In genomic region chr11:61964941-61965282, GRCh38 we compare ENCODE assay signal across 9 cellular contexts. TPM values are rescaled to one million over a fixed set of nuclear protein-coding genes. Genes with fewer than 3 reads are reported as not detected.
DNase-seq lines count a peak whose midpoint lies in the region; ATAC-seq and TF ChIP-seq lines count a peak whose summit lies in the region.
"Had no signal": no experiment of that assay in that cellular context is flagged by ENCODE, and none has a peak within 500 bp of the region (broad histone marks: within the 10 kb centered on the region; RNA-seq: fewer than 3 reads in every experiment).

No MANE protein-coding gene starts in this region.

- DNase-seq in heart right ventricle (no peak), left ventricle myocardium superior (no peak), aorta (no peak), C1 segment of cervical spinal cord (lab: John Stamatoyannopoulos, UW) (no peak)
- DNase-seq in central memory CD4-positive, alpha-beta T cell: peak; percentile 8

- intact Hi-C loops in heart right ventricle (cut with DNase I) (loop anchor here in 4 of 10 donors (5.0 to 10.0 kb wide), 4 partner anchors 62 to 810 kb away; no protein-coding TSS in a partner anchor), left ventricle myocardium superior (cut with micrococcal nuclease) (no loop called here), aorta (cut with DNase I) (loop anchor here (5.0 to 10.0 kb wide), 4 partner anchors 42 to 150 kb away; partner anchors contain the start of gene FADS1 (in 2 of the 2))

- peaks cover 0 to 50% (median 21%) of the 10 kb centered on the region in 9 donors for H3K36me3 ChIP-seq in heart right ventricle
- H3K36me3 ChIP-seq in muscle layer of colon (ENCODE audit: insufficient read depth, low read length): peaks cover 45% of the 10 kb centered on the region
- no peaks in the 10 kb centered on the region for H3K36me3 ChIP-seq in aorta (ENCODE audit: control insufficient read depth in 1 of 2, insufficient read depth in 2 of 2, low read length in 1 of 2)

- ATAC-seq in heart right ventricle (no peak), left ventricle myocardium superior (no peak), aorta (ENCODE audit: low FRiP score) (no peak), GM19463 (IDR thresholded peaks at IDR 0.05; ENCODE audit: unreplicated experiment) (no peak), GM18519 (IDR thresholded peaks at IDR 0.05; ENCODE audit: low FRiP score, unreplicated experiment) (no peak)

- WGBS in heart right ventricle, 2 donors: 57 to 63% methylated on average over 2 of the region's 2 CpGs
- 47 to 49% methylated on average over 2 of the region's 2 CpGs for whole genome bisulfite sequencing in aorta, 2 donors

- H3K27me3 ChIP-seq in heart right ventricle: no peaks in the 10 kb centered on the region
- H3K27me3 ChIP-seq in muscle layer of colon (ENCODE audit: control insufficient read depth in 1 of 2, insufficient read depth in 2 of 2, low read length in 2 of 2): no peaks in the 10 kb centered on the region
- no peaks in the 10 kb centered on the region for H3K27me3 ChIP-seq in aorta (ENCODE audit: control insufficient read depth in 1 of 2, insufficient read depth in 2 of 2, low read length in 1 of 2)

- H3K4me3 ChIP-seq in heart right ventricle: peak overlapping the region in 9 of 10 donors; percentile 74 to 97 (median 91)
- peak overlapping the region in 1 of 2 donors; percentile 100 for H3K4me3 ChIP-seq in muscle layer of colon (ENCODE audit: low read depth in 1 of 2, low read length in 2 of 2)
- peak overlapping the region; percentile 87 to 96 for H3K4me3 ChIP-seq in aorta (ENCODE audit: low read length in 2 of 2)

- H3K27ac ChIP-seq in heart right ventricle (peak overlapping the region in 8 of 10 donors; percentile 9 to 100 (median 98)), muscle layer of colon (ENCODE audit: low read depth, low read length) (peak overlapping the region; percentile 24), aorta (ENCODE audit: low read depth in 1 of 2, low read length in 2 of 2) (no peak overlapping the region)

- TF ChIP-seq CTCF in heart right ventricle (IDR thresholded peaks at IDR 0.05): no peak

- H3K4me1 ChIP-seq in heart right ventricle (peaks cover 17 to 82% (median 71%) of the 10 kb centered on the region in 9 donors), muscle layer of colon (ENCODE audit: insufficient read depth, low read length) (peaks cover 59% of the 10 kb centered on the region), aorta (ENCODE audit: control insufficient read depth in 1 of 2, insufficient read depth in 2 of 2, low read length in 2 of 2) (no peaks in the 10 kb centered on the region)

- H3K9me3 ChIP-seq in heart right ventricle: no peaks in the 10 kb centered on the region
- no peaks in the 10 kb centered on the region for H3K9me3 ChIP-seq in muscle layer of colon (ENCODE audit: low read length)
- no peaks in the 10 kb centered on the region for H3K9me3 ChIP-seq in aorta (ENCODE audit: control insufficient read depth, low read length)

- peak overlapping the region; percentile 99 for H3K9ac ChIP-seq in muscle layer of colon (ENCODE audit: low read length)

RNA-seq across cellular contexts. Expression of gene FTH1, which starts 2.5 kb away (rescaled TPM):
- 1,000 to 10,000 TPM; 2,008 to 4,360 (median 2,962) TPM for total RNA-seq in heart right ventricle
- 1,000 to 10,000 TPM; 1,346 to 5,199 TPM for polyA plus RNA-seq in heart right ventricle
- total RNA-seq in left ventricle myocardium superior: 2,305 TPM
- 1,000 to 10,000 TPM; 2,602 to 2,677 TPM for total RNA-seq in aorta
- polyA plus RNA-seq in aorta: 1,000 to 10,000 TPM; 5,184 to 9,506 TPM

RNA-seq across cellular contexts. Expression of gene BEST1, which starts 14.8 kb away (rescaled TPM):
- total RNA-seq in heart right ventricle (1 to 10 TPM in 5 of 10 donors, under 1 TPM in 5; 0.39 to 1.8 (median 1.2) TPM), left ventricle myocardium superior (1.1 TPM), aorta (1 to 10 TPM; 3.9 to 8.0 TPM)
- polyA plus RNA-seq in heart right ventricle (1 to 10 TPM; 3.3 to 4.9 TPM), aorta (1 to 10 TPM; 3.5 to 4.1 TPM)
- total RNA-seq: activated CD8-positive, alpha-beta memory T cell treated with anti-CD3 and anti-CD28 coated beads for 36 hours had no signal

RNA-seq across cellular contexts. Expression of gene RAB3IL1, which starts 47.5 kb away (rescaled TPM):
- total RNA-seq in heart right ventricle (10 to 100 TPM in 3 of 10 donors, 1 to 10 TPM in 7; 3.7 to 11.1 (median 6.6) TPM), left ventricle myocardium superior (11.1 TPM), aorta (10 to 100 TPM; 23.8 to 45.2 TPM)
- polyA plus RNA-seq in heart right ventricle (1 to 10 TPM; 8.2 to 9.7 TPM), aorta (10 to 100 TPM in 1 of 2 donors, 1 to 10 TPM in 1; 6.4 to 11.4 TPM)
- total RNA-seq: activated CD8-positive, alpha-beta memory T cell treated with anti-CD3 and anti-CD28 coated beads for 36 hours had no signal

Comparison
In these comparisons a context has a peak if more than half of its experiments do, and no peak if none do; other contexts are left out.
1. H3K27ac ChIP-seq: peak in heart right ventricle (8 of 10) and muscle layer of colon (single experiment); none in aorta (0 of 2).